ENCODE assay signal across 23 cellular contexts in the genomic region with DNA sequence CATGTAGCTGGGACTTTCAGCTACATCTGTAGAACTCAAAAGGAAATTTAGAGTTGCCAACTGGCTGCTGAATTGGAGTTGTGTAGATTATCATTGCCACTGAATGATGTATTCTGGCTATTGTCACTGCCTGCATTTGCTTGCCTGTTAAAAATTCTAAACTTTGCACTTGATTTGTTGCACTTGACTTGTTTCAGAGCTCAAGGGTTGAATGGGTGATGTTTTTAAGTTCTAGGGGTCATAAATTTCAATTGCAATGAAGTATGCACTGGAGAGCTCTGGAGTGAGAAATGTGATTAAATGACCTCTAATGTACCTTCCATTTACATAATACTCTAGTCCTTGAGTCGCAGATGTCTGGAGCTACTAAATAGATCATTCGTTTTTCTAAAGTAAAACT.
A peak's percentile ranks its signal among the peaks of the same experiment; 100 is the strongest.
DNase-seq lines count a peak whose midpoint lies in the region; ATAC-seq and TF ChIP-seq lines count a peak whose summit lies in the region.
"Had no signal": no experiment of that assay in that cellular context is flagged by ENCODE, and none has a peak within 500 bp of the region (broad histone marks: within the 10 kb centered on the region; RNA-seq: fewer than 3 reads in every experiment).

No MANE protein-coding gene starts in this region.

- 84% methylated on average over 2 of the region's 2 CpGs for WGBS in hepatocyte (ENCODE audit: low lambda C conversion rate, missing lambda C conversion rate)

- H3K36me3 ChIP-seq in hepatocyte (replicated peaks; ENCODE audit: insufficient read depth, low read depth) (no peaks in the 10 kb centered on the region), muscle layer of colon (ENCODE audit: insufficient read depth, low read length) (no peaks in the 10 kb centered on the region)
- H3K36me3 ChIP-seq: HAP-1 had no signal

- H3K4me3 ChIP-seq in hepatocyte: no peak overlapping the region
- no peak overlapping the region for H3K4me3 ChIP-seq in muscle layer of colon (ENCODE audit: low read depth in 1 of 2, low read length in 2 of 2)
- H3K4me3 ChIP-seq: A549, GM23338, HAP-1, K562, SK-N-MC had no signal

- no peak for TF ChIP-seq CTCF in hepatocyte (IDR thresholded peaks at IDR 0.05; ENCODE audit: poor library complexity)

- DNase-seq in DMS79 treated with DMSO at 0.1 percent for 48 hours (lab: John Stamatoyannopoulos, UW): peak; percentile 87
- peak; percentile 75 for DNase-seq in NCI-H187 treated with DMSO at 0.1 percent for 48 hours (lab: John Stamatoyannopoulos, UW)
- DNase-seq in hepatocyte (ENCODE audit: low spot score): no peak
- DNase-seq in islet precursor cell: no peak
- no peak for DNase-seq in activated naive CD4-positive, alpha-beta T cell treated with Interleukin-2 at 50 U/mL for 16 hours
- DNase-seq: DMS53, MM.1S, NCI-H1048, NCI-H2107, NCI-H2227 treated with DMSO at 0.1 percent for 48 hours, NCI-H510A, SHP77 treated with DMSO at 0.1 percent for 48 hours had no signal

- H3K79me2 ChIP-seq in hepatocyte: no peaks in the 10 kb centered on the region

- H3K4me1 ChIP-seq in hepatocyte (ENCODE audit: insufficient read depth) (peaks cover 5% of the 10 kb centered on the region), muscle layer of colon (ENCODE audit: insufficient read depth, low read length) (peaks cover 41% of the 10 kb centered on the region)
- H3K4me1 ChIP-seq: A549, HAP-1 had no signal

- H3K9ac ChIP-seq in muscle layer of colon (ENCODE audit: low read length): no peak overlapping the region

- no peaks in the 10 kb centered on the region for H3K9me3 ChIP-seq in hepatocyte (ENCODE audit: low read depth)
- no peaks in the 10 kb centered on the region for H3K9me3 ChIP-seq in muscle layer of colon (ENCODE audit: low read length)
- H3K9me3 ChIP-seq: A549, HAP-1 had no signal

- H3K4me2 ChIP-seq in hepatocyte: no peak overlapping the region
- H3K4me2 ChIP-seq: A549, GM23338 had no signal

- no peaks in the 10 kb centered on the region for H4K20me1 ChIP-seq in hepatocyte (ENCODE audit: insufficient read depth, poor library complexity, severe bottlenecking)

- no peak for ATAC-seq in HG03196 (IDR thresholded peaks at IDR 0.05; ENCODE audit: unreplicated experiment)
- ATAC-seq in GM18867 (IDR thresholded peaks at IDR 0.05; ENCODE audit: unreplicated experiment): no peak
- ATAC-seq: A549, GM23338, HepG2, K562 had no signal

- H2AFZ ChIP-seq in hepatocyte: no peak overlapping the region
- H2AFZ ChIP-seq: GM23338 had no signal

- H3K9me2 ChIP-seq in hepatocyte (replicated peaks; ENCODE audit: insufficient read depth): no peaks in the 10 kb centered on the region

- H3K27me3 ChIP-seq in hepatocyte (no peaks in the 10 kb centered on the region), muscle layer of colon (ENCODE audit: control insufficient read depth in 1 of 2, insufficient read depth in 2 of 2, low read length in 2 of 2) (no peaks in the 10 kb centered on the region)

- H3K27ac ChIP-seq in hepatocyte: peak overlapping the region; percentile 15
- H3K27ac ChIP-seq in muscle layer of colon (ENCODE audit: low read depth, low read length): peak overlapping the region; percentile 17
- H3K27ac ChIP-seq: A549, HL-60, RWPE1, SK-N-MC had no signal

Comparison
In these comparisons a context has a peak if more than half of its experiments do, and no peak if none do; other contexts are left out.
1. DNase-seq: peak in DMS79 treated with DMSO at 0.1 percent for 48 hours (single experiment) and NCI-H187 treated with DMSO at 0.1 percent for 48 hours (single experiment); none in hepatocyte (single experiment), islet precursor cell (single experiment) and activated naive CD4-positive, alpha-beta T cell treated with Interleukin-2 at 50 U/mL for 16 hours (single experiment).